ENCODE assay signal across 8 cellular contexts in genomic region chr17:77319211-77320031, GRCh38.
DNase-seq lines count a peak whose midpoint lies in the region; ATAC-seq and TF ChIP-seq lines count a peak whose summit lies in the region.

No MANE protein-coding gene starts in this region.

- CTCF ChIA-PET in Calu3 (lab: Charles Lee), result no interaction called here

- DNase-seq in Calu3 (peak; percentile 89), SW480 (ENCODE audit: low spot score) (peak; percentile 79), DMS53 (lab: John Stamatoyannopoulos, UW) (no peak), NCI-H82 (lab: John Stamatoyannopoulos, UW) (no peak)
- DNase-seq in stimulated activated CD4-positive, alpha-beta T cell treated with anti-CD3 and anti-CD28 coated beads, Interleukin-4, amount 100 ng/mL, for 24 hours, result peak; percentile 71

- peak overlapping the region; percentile 62 for H3K27ac ChIP-seq in layer of hippocampus (ENCODE audit: low read depth, low read length)

- no peaks in the 10 kb centered on the region for H3K27me3 ChIP-seq in layer of hippocampus (ENCODE audit: control insufficient read depth, insufficient read depth, low read length)

- intact Hi-C loops in Calu3 (cut with micrococcal nuclease; ENCODE audit: unreplicated experiment), result no loop called here

- ATAC-seq in HG02798 (IDR thresholded peaks at IDR 0.05; ENCODE audit: poor library complexity, unreplicated experiment), result peak; percentile 36

- H3K27me3 Mint-ChIP-seq in Calu3 (ENCODE audit: unreplicated experiment), result no peaks in the 10 kb centered on the region
- peaks cover 3% of the 10 kb centered on the region for H3K27me3 Mint-ChIP-seq in brain

- H3K27ac Mint-ChIP-seq in Calu3 (ENCODE audit: unreplicated experiment) (peak overlapping the region; percentile 93), brain (peak overlapping the region in 3 of 5 experiments; percentile 49 to 76 (median 62))

- H3K4me1 Mint-ChIP-seq in Calu3 (ENCODE audit: low read depth, unreplicated experiment) (peaks cover 52% of the 10 kb centered on the region), brain (peaks cover 61% of the 10 kb centered on the region)

- H3K36me3 Mint-ChIP-seq in Calu3 (ENCODE audit: insufficient read depth, unreplicated experiment) (peaks cover 84% of the 10 kb centered on the region), brain (no peaks in the 10 kb centered on the region)

- H3K4me3 Mint-ChIP-seq in Calu3 (ENCODE audit: low read depth, unreplicated experiment), result peak overlapping the region; percentile 71
- H3K4me3 Mint-ChIP-seq in brain, result peak overlapping the region in 2 of 5 experiments; percentile 42 to 81

- BruUV-seq in Calu3 (replicated peaks; lab: Mats Ljungman, UMichigan), result TSS peak; percentile 34

- TF ChIP-seq CTCF in Calu3 (IDR thresholded peaks at IDR 0.05; ENCODE audit: unreplicated experiment) (no peak), brain (conservative IDR thresholded peaks at IDR 0.05) (no peak)

- no peaks in the 10 kb centered on the region for H3K9me3 Mint-ChIP-seq in Calu3 (ENCODE audit: low read depth, unreplicated experiment)
- H3K9me3 Mint-ChIP-seq in brain, result peaks cover 0 to 2% (median 0%) of the 10 kb centered on the region in 5 experiments

Comparison
In these comparisons a context has a peak if more than half of its experiments do, and no peak if none do; other contexts are left out.
1. DNase-seq: peak in Calu3 (single experiment), SW480 (single experiment) and stimulated activated CD4-positive, alpha-beta T cell treated with anti-CD3 and anti-CD28 coated beads, Interleukin-4, amount 100 ng/mL, for 24 hours (single experiment); none in DMS53 (single experiment) and NCI-H82 (single experiment).